ENCODE assay signal across 7 cellular contexts in the genomic region with DNA sequence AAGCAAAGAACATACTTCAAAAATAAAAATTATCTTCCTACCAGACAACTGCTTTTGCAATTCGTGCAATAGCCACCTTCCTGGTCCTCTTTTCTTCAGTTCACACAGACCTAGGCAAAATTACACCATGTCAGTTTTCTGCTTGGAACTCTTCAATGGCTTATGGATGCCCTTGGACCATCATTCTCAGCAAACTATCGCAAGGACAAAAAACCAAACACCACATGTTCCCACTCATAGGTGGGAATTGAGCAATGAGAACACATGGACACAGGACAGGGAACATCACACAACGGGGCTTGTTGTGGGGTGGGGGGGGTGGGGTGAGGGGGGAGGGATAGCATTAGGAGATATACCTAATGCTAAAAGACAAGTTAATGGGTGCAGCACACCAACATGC. TPM values are rescaled to one million over a fixed set of nuclear protein-coding genes. Genes with fewer than 3 reads are reported as not detected.
"Had no signal": no experiment of that assay in that cellular context is flagged by ENCODE, and none has a peak within 500 bp of the region (broad histone marks: within the 10 kb centered on the region; RNA-seq: fewer than 3 reads in every experiment).

No MANE protein-coding gene starts in this region.

- H3K4me3 ChIP-seq: GM12878 had no signal

- ATAC-seq: GM12878 had no signal

- DNase-seq: GDM1, GF-D8 had no signal

- FAIRE-seq: GM12878, GM12891, GM12892, GM18507 had no signal

RNA-seq across cellular contexts. Expression of gene PLSCR5, which starts 29.2 kb away (rescaled TPM):
- total RNA-seq: G401, GM12878 had no signal
